ENCODE assay signal across 9 cellular contexts in the genomic region with DNA sequence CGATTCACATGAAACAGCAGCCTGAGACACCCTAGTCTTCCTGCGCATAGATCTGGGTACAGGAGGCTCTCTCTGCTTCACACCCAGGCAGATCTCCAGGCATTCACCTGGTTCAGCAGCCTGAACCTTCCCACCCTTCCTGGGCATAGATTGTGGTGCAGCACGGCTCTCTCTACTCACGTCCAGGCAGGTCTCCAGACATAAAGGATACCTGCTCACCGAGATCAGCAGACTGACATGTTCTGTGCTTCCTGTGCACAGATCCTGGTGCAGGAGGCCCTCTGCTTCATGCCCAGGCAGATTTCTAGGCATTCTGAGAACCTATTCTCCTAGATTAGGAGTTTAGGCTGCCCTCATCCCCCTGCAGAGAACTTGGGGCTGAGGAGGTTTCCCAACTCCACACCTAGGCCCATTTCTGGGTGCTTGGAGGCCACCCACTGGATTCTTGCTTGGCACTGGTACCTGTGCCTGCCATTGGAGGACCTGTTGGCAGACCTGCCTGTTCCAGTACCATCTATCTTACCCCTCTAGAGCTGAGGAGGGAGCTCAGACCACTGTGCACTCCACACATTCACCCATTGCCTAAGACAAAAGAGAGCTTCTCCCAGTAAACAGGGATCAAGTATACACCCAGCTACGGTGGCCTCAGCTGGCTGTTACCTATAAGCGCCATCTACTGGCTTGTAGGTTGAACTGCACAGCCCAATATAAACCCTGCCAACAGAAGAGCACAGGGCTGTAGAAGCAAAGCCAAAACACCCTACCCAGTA. TPM values are rescaled to one million over a fixed set of nuclear protein-coding genes. Genes with fewer than 3 reads are reported as not detected.
DNase-seq lines count a peak whose midpoint lies in the region; ATAC-seq and TF ChIP-seq lines count a peak whose summit lies in the region.
"Had no signal": no experiment of that assay in that cellular context is flagged by ENCODE, and none has a peak within 500 bp of the region (broad histone marks: within the 10 kb centered on the region; RNA-seq: fewer than 3 reads in every experiment).

No MANE protein-coding gene starts in this region.

- H3K36me3 Mint-ChIP-seq in type B pancreatic cell: peaks cover 3% of the 10 kb centered on the region

- H3K27ac Mint-ChIP-seq in type B pancreatic cell: no peak overlapping the region

- H3K4me3 Mint-ChIP-seq in type B pancreatic cell: no peak overlapping the region

- H3K27me3 ChIP-seq in BE2C: no peaks in the 10 kb centered on the region

- H3K27me3 Mint-ChIP-seq in type B pancreatic cell: peaks cover 4% of the 10 kb centered on the region

- no peaks in the 10 kb centered on the region for H3K36me3 ChIP-seq in BE2C

- no peaks in the 10 kb centered on the region for H3K9me3 ChIP-seq in BE2C

- peaks cover 10% of the 10 kb centered on the region for H3K9me3 Mint-ChIP-seq in type B pancreatic cell

- no peak overlapping the region for H3K4me3 ChIP-seq in BE2C (ENCODE audit: low read depth, low read length)

- ATAC-seq in GM18498 (IDR thresholded peaks at IDR 0.05; ENCODE audit: unreplicated experiment) (peak; percentile 97), HG02763 (IDR thresholded peaks at IDR 0.05; ENCODE audit: unreplicated experiment) (peak; percentile 82)

- peak; percentile 8 for DNase-seq in BE2C
- peak; percentile 73 for DNase-seq in NAMALWA (ENCODE audit: low spot score)
- DNase-seq in erythroblast (lab: John Stamatoyannopoulos, UW): peak; percentile 31 to 47
- DNase-seq in type B pancreatic cell (ENCODE audit: extremely low spot score, unreplicated experiment): no peak
- DNase-seq in HCEC 1CT: no peak
- DNase-seq in activated CD4-positive, CD25-positive, alpha-beta regulatory T cell treated with anti-CD3 and anti-CD28 coated beads, Interleukin-2, amount 50 U/mL, for 72 hours: no peak

- H3K4me1 Mint-ChIP-seq in type B pancreatic cell (ENCODE audit: unreplicated experiment): no peaks in the 10 kb centered on the region

- TF ChIP-seq CTCF in BE2C (IDR thresholded peaks at IDR 0.05; ENCODE audit: low read depth, low read length) (peak; percentile 68), type B pancreatic cell (conservative IDR thresholded peaks at IDR 0.05) (peak; percentile 70)

- TF ChIP-seq POLR2A in erythroblast (IDR thresholded peaks at IDR 0.05; ENCODE audit: low read length): no peak

- no peaks in the 10 kb centered on the region for H3K4me1 ChIP-seq in BE2C

RNA-seq across cellular contexts. Expression of gene GARIN6, which starts 28.0 kb away (rescaled TPM):
- polyA plus RNA-seq in BE2C (2012; ENCODE audit: insufficient read depth, insufficient read length, low read depth): not detected
- total RNA-seq in type B pancreatic cell (ENCODE audit: low replicate concordance): not detected in 2 replicates
- total RNA-seq: lung microvascular endothelial cell had no signal

Comparison
In these comparisons a context has a peak if more than half of its experiments do, and no peak if none do; other contexts are left out.
1. DNase-seq: peak in BE2C (single experiment), NAMALWA (single experiment) and erythroblast (2 of 2); none in type B pancreatic cell (single experiment), HCEC 1CT (single experiment) and activated CD4-positive, CD25-positive, alpha-beta regulatory T cell treated with anti-CD3 and anti-CD28 coated beads, Interleukin-2, amount 50 U/mL, for 72 hours (single experiment).